In genomic region chr19:3947316-3947933, GRCh38 we compare ENCODE assay signal across 4 cellular contexts.
TF ChIP-seq lines count a peak whose summit lies in the region.

No MANE protein-coding gene starts in this region.

TF ChIP-seq in HEK293, 187 proteins besides CTCF, POLR2A, EP300 and RAD21:
- TF ChIP-seq ZNF121 (tag by site-specific recombination; IDR thresholded peaks at IDR 0.05) (peak; percentile 45; the same call in 1 of the 2 replicates), ZIC2 (tag by site-specific recombination; IDR thresholded peaks at IDR 0.05) (0 out of 2 replicates have a peak, but pooled peaks have one; percentile 20), ZNF596 (tag by site-specific recombination; IDR thresholded peaks at IDR 0.05) (peak; percentile 63; the same call in 1 of the 2 replicates), GLIS1 (tag by site-specific recombination; IDR thresholded peaks at IDR 0.05) (peak; percentile 29; the same call in 1 of the 2 replicates), ZNF366 (tag by site-specific recombination; conservative IDR thresholded peaks at IDR 0.05) (peak; percentile 88), EGR2 (tag by site-specific recombination; IDR thresholded peaks at IDR 0.05; ENCODE audit: low read depth) (peak; percentile 71), ZFHX2 (tag by site-specific recombination; conservative IDR thresholded peaks at IDR 0.05) (peak; percentile 83), ZNF280D (tag by site-specific recombination; IDR thresholded peaks at IDR 0.05) (0 out of 2 replicates have a peak, but pooled peaks have one; percentile 47)
TF ChIP-seq in HEK293: peak in this region for 8; not testable (repeated sequence) for 179.

TF ChIP-seq in Ishikawa, 13 proteins besides CTCF, POLR2A, EP300 and RAD21:
- peak; percentile 73 for TF ChIP-seq CEBPB (IDR thresholded peaks at IDR 0.05)

TF ChIP-seq in K562, 482 proteins besides CTCF, POLR2A, EP300 and RAD21:
- TF ChIP-seq TRIM24 (IDR thresholded peaks at IDR 0.05) (peak in 1 of 2 experiments; percentile 26; a peak in 1 of 4 replicates), CEBPG (CRISPR knock-in tag; IDR thresholded peaks at IDR 0.05) (peak; percentile 70), CEBPG (tag; conservative IDR thresholded peaks at IDR 0.05 in 1 of 2, IDR thresholded peaks at IDR 0.05 in 1 of 2) (peak; percentile 48 to 92; a peak in 3 of 4 replicates), KDM1A (IDR thresholded peaks at IDR 0.05) (peak; percentile 20 to 53; a peak in 2 of 4 replicates), RBM39 (optimal IDR thresholded peaks at IDR 0.05; ENCODE audit: low read depth, low read length) (peak; percentile 42), IRF9 (tag; IDR thresholded peaks at IDR 0.05) (peak; percentile 71; the same call in 1 of the 2 replicates), BCOR (IDR thresholded peaks at IDR 0.05) (peak; percentile 76), ZNF121 (CRISPR knock-in tag; conservative IDR thresholded peaks at IDR 0.05) (0 out of 2 replicates have a peak, but pooled peaks have one; percentile 11), CEBPB (tag; IDR thresholded peaks at IDR 0.05) (peak; percentile 95)

TF ChIP-seq in H1, 55 proteins besides CTCF, POLR2A, EP300 and RAD21:
- TF ChIP-seq CEBPB (IDR thresholded peaks at IDR 0.05; ENCODE audit: low read depth, low read length): peak; percentile 43; the same call in 1 of the 2 replicates
